Comparison of ENCODE assay signal across 18 cellular contexts in genomic region chr10:121322046-121322445, GRCh38.
A peak's percentile ranks its signal among the peaks of the same experiment; 100 is the strongest.
DNase-seq lines count a peak whose midpoint lies in the region; ATAC-seq and TF ChIP-seq lines count a peak whose summit lies in the region.
"Had no signal": no experiment of that assay in that cellular context is flagged by ENCODE, and none has a peak within 500 bp of the region (broad histone marks: within the 10 kb centered on the region; RNA-seq: fewer than 3 reads in every experiment).

No MANE protein-coding gene starts in this region.

- H3K27me3 ChIP-seq in Panc1 (ENCODE audit: control insufficient read depth, insufficient read depth, low read length) (no peaks in the 10 kb centered on the region), ascending aorta (no peaks in the 10 kb centered on the region)
- H3K27me3 ChIP-seq: SJSA1 had no signal

- peaks cover 20% of the 10 kb centered on the region for H3K4me1 ChIP-seq in Panc1 (ENCODE audit: control insufficient read depth, insufficient read depth, low read length)
- peaks cover 7% of the 10 kb centered on the region for H3K4me1 ChIP-seq in mucosa of descending colon (ENCODE audit: low read depth)
- no peaks in the 10 kb centered on the region for H3K4me1 ChIP-seq in ascending aorta
- H3K4me1 ChIP-seq: HAP-1, SJSA1 had no signal

- no TSS peak for BruUV-seq in Panc1 (replicated peaks; lab: Mats Ljungman, UMichigan)

- H3K4me3 ChIP-seq in Panc1 (ENCODE audit: low read depth in 2 of 2, low read length in 2 of 2) (no peak overlapping the region), mucosa of descending colon (no peak overlapping the region), ascending aorta (no peak overlapping the region)
- H3K4me3 ChIP-seq: GM23248, HAP-1, SJSA1 had no signal

- in situ Hi-C loops in Caki2 (cut with HindIII; ENCODE audit: low pct_unique_long_range_greater_than_20kb, low sequenced_read_pairs) (no loop called here), Panc1 (cut with HindIII; ENCODE audit: low pct_unique_long_range_greater_than_20kb, low sequenced_read_pairs) (no loop called here)

- ATAC-seq in Panc1 = peak; percentile 62; the same call in 1 of the 2 replicates
- ATAC-seq in mucosa of descending colon = peak; percentile 7
- ATAC-seq: CD8-positive, alpha-beta T cell had no signal

- H3K27ac ChIP-seq in Panc1 (ENCODE audit: low read length) (no peak overlapping the region), ascending aorta (no peak overlapping the region)
- H3K27ac ChIP-seq: GM23248, SJSA1 had no signal

- TF ChIP-seq CTCF in Panc1 (IDR thresholded peaks at IDR 0.05) (no peak), mucosa of descending colon (IDR thresholded peaks at IDR 0.05) (no peak), ascending aorta (IDR thresholded peaks at IDR 0.05) (no peak)

- H3K36me3 ChIP-seq in Panc1 (ENCODE audit: control insufficient read depth, insufficient read depth, low read length) = no peaks in the 10 kb centered on the region; the same call in 1 of the 2 replicates
- no peaks in the 10 kb centered on the region for H3K36me3 ChIP-seq in mucosa of descending colon (ENCODE audit: low read depth)
- no peaks in the 10 kb centered on the region for H3K36me3 ChIP-seq in ascending aorta
- H3K36me3 ChIP-seq: HAP-1, SJSA1 had no signal

- CTCF ChIA-PET in Panc1 (lab: Charles Lee) = no interaction called here

- DNase-seq in Caki2 (ENCODE audit: low read depth) = peak; percentile 31
- DNase-seq in DMS153 treated with DMSO at 0.1 percent for 48 hours (lab: John Stamatoyannopoulos, UW; ENCODE audit: unreplicated experiment) = peak; percentile 18
- no peak for DNase-seq in Panc1 (ENCODE audit: low read depth, low spot score)
- no peak for DNase-seq in mucosa of descending colon
- DNase-seq in NCI-H2196 (lab: John Stamatoyannopoulos, UW; ENCODE audit: unreplicated experiment) = no peak
- no peak for DNase-seq in AG08395 (ENCODE audit: low spot score)
- no peak for DNase-seq in ascending aorta (ENCODE audit: low spot score in 2 of 2)
- DNase-seq: C1 segment of cervical spinal cord; CD8-positive, alpha-beta T cell; DND-41; GM23248; KBM-7; NCI-H1092 treated with DMSO at 0.1 percent for 48 hours; NCI-H1436 treated with DMSO at 0.1 percent for 48 hours; NCI-H1930; NCI-H774 had no signal

- intact Hi-C loops in Panc1 (cut with micrococcal nuclease; ENCODE audit: unreplicated experiment) (no loop called here), mucosa of descending colon (cut with DNase I, micrococcal nuclease) (no loop called here), ascending aorta (cut with DNase I) (no loop called here)

- POLR2A ChIA-PET in Panc1 (lab: Charles Lee) = no interaction called here

- H3K9me3 ChIP-seq in Panc1 (ENCODE audit: control insufficient read depth, insufficient read depth, low read depth, low read length) (peaks cover 7% of the 10 kb centered on the region; the same call in 1 of the 2 replicates), mucosa of descending colon (no peaks in the 10 kb centered on the region), ascending aorta (no peaks in the 10 kb centered on the region)
- H3K9me3 ChIP-seq: SJSA1 had no signal

Comparison
In these comparisons a context has a peak if more than half of its experiments do, and no peak if none do; other contexts are left out.
1. DNase-seq: peak in Caki2 (single experiment) and DMS153 treated with DMSO at 0.1 percent for 48 hours (single experiment); none in Panc1 (single experiment), mucosa of descending colon (0 of 3), NCI-H2196 (single experiment), AG08395 (single experiment) and ascending aorta (0 of 2).